ENCODE assay signal across 8 cellular contexts in genomic region chr7:133252858-133253521, GRCh38. TPM values are rescaled to one million over a fixed set of nuclear protein-coding genes. Genes with fewer than 3 reads are reported as not detected.
A peak's percentile ranks its signal among the peaks of the same experiment; 100 is the strongest.
DNase-seq lines count a peak whose midpoint lies in the region; ATAC-seq and TF ChIP-seq lines count a peak whose summit lies in the region.

EXOC4 (plus strand) TSS chr7:133253078.

- peaks cover 41% of the 10 kb centered on the region for H3K4me1 Mint-ChIP-seq in activated CD4-positive, alpha-beta T cell treated with anti-CD3 and anti-CD28 coated beads, Interleukin-2, amount 10 ng/mL, durations not matched to agents 7 days and 5 days

- H3K27me3 Mint-ChIP-seq in activated CD4-positive, alpha-beta T cell treated with anti-CD3 and anti-CD28 coated beads, Interleukin-2, amount 10 ng/mL, durations not matched to agents 7 days and 5 days, result no peaks in the 10 kb centered on the region

- no peaks in the 10 kb centered on the region for H3K9me3 Mint-ChIP-seq in activated CD4-positive, alpha-beta T cell treated with anti-CD3 and anti-CD28 coated beads, Interleukin-2, amount 10 ng/mL, durations not matched to agents 7 days and 5 days

- H3K36me3 ChIP-seq in BLaER1, result peaks cover 8% of the 10 kb centered on the region

- no peaks in the 10 kb centered on the region for H3K27me3 ChIP-seq in BLaER1

- peak within 1 kb of the TSS; percentile 93 for H3K4me3 Mint-ChIP-seq in activated CD4-positive, alpha-beta T cell treated with anti-CD3 and anti-CD28 coated beads, Interleukin-2, amount 10 ng/mL, durations not matched to agents 7 days and 5 days

- H3K27ac ChIP-seq in BLaER1, result peak within 1 kb of the TSS; percentile 80
- peak within 1 kb of the TSS; percentile 79 to 83 for H3K27ac ChIP-seq in coronary artery

- DNase-seq in NCI-H69 (lab: John Stamatoyannopoulos, UW) (peak; percentile 99), coronary artery (ENCODE audit: low spot score) (peak; percentile 95), left colon (peak; percentile 87 to 95)
- peak; percentile 97 for DNase-seq in activated CD4-positive, alpha-beta T cell treated with anti-CD3 and anti-CD28 coated beads, Interleukin-2, amount 10 ng/mL, durations not matched to agents 7 days and 5 days
- DNase-seq in stimulated activated CD4-positive, alpha-beta T cell treated with anti-CD3 and anti-CD28 coated beads, Interleukin-1b, Interleukin-23, amount 100 ng/mL, for 48 hours, result peak; percentile 92

- H3K9ac ChIP-seq in BLaER1, result peak within 1 kb of the TSS; percentile 79

- TF ChIP-seq CTCF in coronary artery (IDR thresholded peaks at IDR 0.05), result no peak

- POLR2A ChIA-PET in activated CD4-positive, alpha-beta T cell treated with anti-CD3 and anti-CD28 coated beads, Interleukin-2, amount 10 ng/mL, durations not matched to agents 7 days and 5 days (lab: Charles Lee), result no interaction called here

- H3K4me3 ChIP-seq in BLaER1 (peak within 1 kb of the TSS; percentile 70), coronary artery (peak within 1 kb of the TSS; percentile 79)

- ATAC-seq in GM19328 (IDR thresholded peaks at IDR 0.05; ENCODE audit: unreplicated experiment) (peak; percentile 98), HG03520 (IDR thresholded peaks at IDR 0.05; ENCODE audit: unreplicated experiment) (peak; percentile 95), left colon (peak; percentile 99)

- H3K9me3 ChIP-seq in BLaER1, result no peaks in the 10 kb centered on the region

- peaks cover 8% of the 10 kb centered on the region for H3K36me3 Mint-ChIP-seq in activated CD4-positive, alpha-beta T cell treated with anti-CD3 and anti-CD28 coated beads, Interleukin-2, amount 10 ng/mL, durations not matched to agents 7 days and 5 days (ENCODE audit: low read depth)

- CTCF ChIA-PET in activated CD4-positive, alpha-beta T cell treated with anti-CD3 and anti-CD28 coated beads, Interleukin-2, amount 10 ng/mL, durations not matched to agents 7 days and 5 days (lab: Charles Lee), result interaction anchor here (1.2 to 1.3 kb wide), 2 partner anchors 10 to 171 kb away, joined by 3 to 4 read pairs; partner anchors contain the start of gene CHCHD3

- intact Hi-C loops in left colon (cut with DNase I, micrococcal nuclease), result no loop called here

- no peaks in the 10 kb centered on the region for H4K20me1 ChIP-seq in BLaER1

- H3K4me2 ChIP-seq in BLaER1, result peak within 1 kb of the TSS; percentile 82

- peak within 1 kb of the TSS; percentile 92 for H3K27ac Mint-ChIP-seq in activated CD4-positive, alpha-beta T cell treated with anti-CD3 and anti-CD28 coated beads, Interleukin-2, amount 10 ng/mL, durations not matched to agents 7 days and 5 days

- H3K4me1 ChIP-seq in BLaER1, result peaks cover 29% of the 10 kb centered on the region

RNA-seq across cellular contexts. Expression of gene EXOC4, which starts in this region (rescaled TPM):
- 10 to 100 TPM; 76.7 to 84.6 TPM for total RNA-seq in activated CD4-positive, alpha-beta T cell treated with anti-CD3 and anti-CD28 coated beads, Interleukin-2, amount 10 ng/mL, durations not matched to agents 7 days and 5 days
- total RNA-seq in left colon, result 10 to 100 TPM; 78.8 to 85.4 TPM

Comparison
In these comparisons a context has a peak if more than half of its experiments do, and no peak if none do; other contexts are left out.
1. Peak in every context shown above with its lines: DNase-seq, ATAC-seq, H3K4me3 ChIP-seq and H3K27ac ChIP-seq.